8 cellular contexts compared by ENCODE assay signal in genomic region chr3:9932843-9933560, GRCh38. TPM values are rescaled to one million over a fixed set of nuclear protein-coding genes. Genes with fewer than 3 reads are reported as not detected.
DNase-seq lines count a peak whose midpoint lies in the region; ATAC-seq and TF ChIP-seq lines count a peak whose summit lies in the region.

No MANE protein-coding gene starts in this region.

- no peak overlapping the region for H3K14ac ChIP-seq in IMR-90 (replicated peaks; ENCODE audit: low read depth, low read length)

- TF ChIP-seq RAD21 in IMR-90 (IDR thresholded peaks at IDR 0.05; ENCODE audit: low read length) = peak; percentile 79

- no peak overlapping the region for H3K56ac ChIP-seq in IMR-90 (ENCODE audit: extremely low read depth, insufficient read depth, low read length)

- H2BK15ac ChIP-seq in IMR-90 (ENCODE audit: low read depth, low read length) = no peak overlapping the region

- peak overlapping the region; percentile 24; the same call in 1 of the 2 replicates for H3K4ac ChIP-seq in IMR-90 (ENCODE audit: low read depth, low read length)

- H3K4me2 ChIP-seq in DOHH2 (ENCODE audit: low read length) (peak overlapping the region; percentile 91), IMR-90 (ENCODE audit: low read depth, low read length) (peak overlapping the region; percentile 95)

- peak; percentile 91 for TF ChIP-seq CTCF in DOHH2 (IDR thresholded peaks at IDR 0.05; ENCODE audit: low read depth, low read length, poor library complexity, severe bottlenecking)
- peak; percentile 79 for TF ChIP-seq CTCF in IMR-90 (conservative IDR thresholded peaks at IDR 0.05; ENCODE audit: low read depth, low read length)

- intact Hi-C loops in IMR-90 (cut with micrococcal nuclease) = loop anchor here (1.0 to 5.0 kb wide), 4 partner anchors 84 to 354 kb away; no protein-coding TSS in a partner anchor

- H2BK20ac ChIP-seq in IMR-90 (ENCODE audit: low read depth, low read length) = no peak overlapping the region

- DNase-seq in IMR-90 (peak; percentile 72), RPMI8226 (peak; percentile 91), foreskin melanocyte (peak; percentile 59), nucleus accumbens (lab: John Stamatoyannopoulos, UW) (peak in 49 of 56 donors; percentile 38 to 82 (median 61)), superior temporal gyrus (ENCODE audit: extremely low spot score) (peak; percentile 58)
- peak; percentile 86 for DNase-seq in activated T-helper 9 cell treated with anti-CD3 and anti-CD28 coated beads, Interleukin-2, amount 50 U/mL, for 16 hours (ENCODE audit: low read depth)

- H3K27ac ChIP-seq in DOHH2 (ENCODE audit: low read depth, low read length) = peak overlapping the region; percentile 54
- no peak overlapping the region; the same call in 1 of the 2 replicates for H3K27ac ChIP-seq in IMR-90 (ENCODE audit: insufficient read depth, low read length)

- peak overlapping the region; percentile 32 to 37; a peak in 2 of 4 replicates for H4K8ac ChIP-seq in IMR-90 (ENCODE audit: low read depth in 2 of 2, low read length in 2 of 2)

- H3K79me1 ChIP-seq in IMR-90 (ENCODE audit: low read depth in 1 of 2, low read length in 2 of 2) = peaks cover 6 to 16% of the 10 kb centered on the region in 2 experiments; a peak in 3 of 4 replicates

- peak overlapping the region; percentile 90 for H2AFZ ChIP-seq in IMR-90 (replicated peaks; ENCODE audit: low read length, poor library complexity)

- 0 out of 2 replicates have a peak overlapping the region, but pooled peaks have one; percentile 18 for H3K9ac ChIP-seq in IMR-90 (ENCODE audit: low read depth, low read length)

- H3K23ac ChIP-seq in IMR-90 (ENCODE audit: low read depth, low read length) = no peak overlapping the region

- no TSS peak for BruUV-seq in IMR-90 (replicated peaks; lab: Mats Ljungman, UMichigan)

- POLR2A ChIA-PET in IMR-90 (lab: Charles Lee; ENCODE audit: unreplicated experiment) = interaction anchor here (0.6 to 1.0 kb wide), 3 partner anchors 13 to 20 kb away, joined by 5 to 10 read pairs (median 10); no protein-coding TSS in a partner anchor

- no peak for TF ChIP-seq POLR2A in IMR-90 (IDR thresholded peaks at IDR 0.05; ENCODE audit: low read depth, low read length)

- H3K9me1 ChIP-seq in IMR-90 (ENCODE audit: insufficient read depth, low read length) = peaks cover 6% of the 10 kb centered on the region; the same call in 1 of the 2 replicates

- WGBS in IMR-90 (ENCODE audit: extremely low coverage in 2 of 2, insufficient read length in 1 of 2), 2 experiments = 1% methylated on average over 25 of the region's 77 CpGs; no CpG with 5 or more reads in 1 of the 2 experiments

- no peak overlapping the region for H2AK5ac ChIP-seq in IMR-90 (ENCODE audit: low read depth, low read length)

- CTCF ChIA-PET in IMR-90 (lab: Yijun Ruan, JAX) = interaction anchor here (1.0 to 3.1 kb wide), 3 partner anchors 14 to 49 kb away, joined by 3 to 14 read pairs (median 4); no protein-coding TSS in a partner anchor

- H2BK5ac ChIP-seq in IMR-90 (ENCODE audit: low read depth, low read length, poor library complexity, severe bottlenecking) = no peak overlapping the region

- dilution Hi-C loops in IMR-90 (cut with HindIII; ENCODE audit: low sequenced_read_pairs, unreplicated experiment) = no loop called here

- H3F3A ChIP-seq in DOHH2 (ENCODE audit: control insufficient read depth, insufficient read depth) = no peaks in the 10 kb centered on the region; the same call in 1 of the 2 replicates

- in situ Hi-C loops in IMR-90 (cut with MboI; ENCODE audit: low sequenced_read_pairs) = no loop called here

- H3K9me2 ChIP-seq in DOHH2 (replicated peaks; ENCODE audit: control insufficient read depth, low read length) = no peaks in the 10 kb centered on the region

- H4K5ac ChIP-seq in IMR-90 (ENCODE audit: low read depth, low read length) = no peak overlapping the region; the same call in 1 of the 2 replicates

- H3K27me3 ChIP-seq in DOHH2 (ENCODE audit: control insufficient read depth, low read length) (no peaks in the 10 kb centered on the region), IMR-90 (ENCODE audit: control insufficient read depth, insufficient read depth, low read length) (no peaks in the 10 kb centered on the region)

- peaks cover 27% of the 10 kb centered on the region for H3K36me3 ChIP-seq in DOHH2 (ENCODE audit: control insufficient read depth, low read length)
- peaks cover 18% of the 10 kb centered on the region for H3K36me3 ChIP-seq in IMR-90 (ENCODE audit: control insufficient read depth, insufficient read depth, low read length)

- H3K79me2 ChIP-seq in DOHH2 (ENCODE audit: control insufficient read depth, low read length) = peaks cover 22% of the 10 kb centered on the region

- H3K18ac ChIP-seq in IMR-90 (ENCODE audit: low read depth, low read length) = no peak overlapping the region

- H3K9me3 ChIP-seq in DOHH2 (ENCODE audit: control insufficient read depth, insufficient read depth, low read length) = no peaks in the 10 kb centered on the region
- H3K9me3 ChIP-seq in IMR-90 (ENCODE audit: control insufficient read depth, insufficient read depth, low read length) = no peaks in the 10 kb centered on the region

- H3K4me3 ChIP-seq in DOHH2 (ENCODE audit: low read length) = peak overlapping the region; percentile 82
- peak overlapping the region; percentile 87 for H3K4me3 ChIP-seq in IMR-90 (ENCODE audit: insufficient read depth, low read depth, low read length)

- ATAC-seq in GM21526 (IDR thresholded peaks at IDR 0.05; ENCODE audit: low FRiP score, unreplicated experiment) = peak; percentile 67
- ATAC-seq in IMR-90 (ENCODE audit: low read depth) = peak; percentile 72

- H4K91ac ChIP-seq in IMR-90 (ENCODE audit: insufficient read depth, low read depth, low read length) = no peak overlapping the region

- H4K20me1 ChIP-seq in DOHH2 (ENCODE audit: control insufficient read depth, insufficient read depth, low read depth, low read length) (no peaks in the 10 kb centered on the region), IMR-90 (ENCODE audit: insufficient read depth, low read length) (no peaks in the 10 kb centered on the region)

- peak overlapping the region; percentile 93 for H2AK9ac ChIP-seq in IMR-90 (replicated peaks; ENCODE audit: low read depth, low read length, poor library complexity)

- H3K4me1 ChIP-seq in DOHH2 (ENCODE audit: control insufficient read depth, low read length) = peaks cover 36% of the 10 kb centered on the region
- peaks cover 9% of the 10 kb centered on the region for H3K4me1 ChIP-seq in IMR-90 (ENCODE audit: control insufficient read depth, insufficient read depth, low read length)

- H2BK120ac ChIP-seq in IMR-90 (ENCODE audit: low read depth, low read length) = no peak overlapping the region

TF ChIP-seq in IMR-90, 13 proteins besides CTCF, POLR2A, EP300 and RAD21 (continues in another document):
- TF ChIP-seq BHLHE40 (IDR thresholded peaks at IDR 0.05; ENCODE audit: low read depth, low read length) = no peak
- TF ChIP-seq NFE2L2 (IDR thresholded peaks at IDR 0.05; ENCODE audit: low read depth, low read length) = no peak
- no peak for TF ChIP-seq RFX5 (IDR thresholded peaks at IDR 0.05; ENCODE audit: low read depth, low read length)
- TF ChIP-seq MAFK (IDR thresholded peaks at IDR 0.05; ENCODE audit: low read depth, low read length) = no peak
- no peak for TF ChIP-seq FOS (IDR thresholded peaks at IDR 0.05; ENCODE audit: low read depth, low read length)
- peak; percentile 72 for TF ChIP-seq SMC3 (IDR thresholded peaks at IDR 0.05; ENCODE audit: low read depth, low read length)
- peak; percentile 65; the same call in 1 of the 2 replicates for TF ChIP-seq MAZ (IDR thresholded peaks at IDR 0.05; ENCODE audit: borderline replicate concordance, low read depth, low read length)
- no peak for TF ChIP-seq RCOR1 (IDR thresholded peaks at IDR 0.05; ENCODE audit: insufficient replicate concordance, low read length)
- no peak for TF ChIP-seq USF2 (IDR thresholded peaks at IDR 0.05; ENCODE audit: low read depth, low read length)
- no peak for TF ChIP-seq MXI1 (IDR thresholded peaks at IDR 0.05; ENCODE audit: borderline replicate concordance, low read depth, low read length)

RNA-seq across cellular contexts. Expression of gene CRELD1, which starts 0.6 kb away (rescaled TPM):
- 8.6 and 9.4 TPM in 2 replicates for total RNA-seq in IMR-90 (2012; rRNA removed)
- 25.2 and 25.7 TPM in 2 replicates for polyA plus RNA-seq in IMR-90 (2012; rRNA removed)
- polyA plus RNA-seq in IMR-90 (2012; cell fraction: cytosol; rRNA removed) = 23.1 and 33.9 TPM in 2 replicates
- 45.2 and 54.3 TPM in 2 replicates for polyA plus RNA-seq in IMR-90 (2012; cell fraction: nucleus; rRNA removed; ENCODE audit: low replicate concordance)

RNA-seq across cellular contexts. Expression of gene IL17RC, which starts 16.1 kb away (rescaled TPM):
- total RNA-seq in IMR-90 (2012; rRNA removed) = 18.9 and 20.8 TPM in 2 replicates
- polyA plus RNA-seq in IMR-90 (2012; rRNA removed) = 28.3 and 29.9 TPM in 2 replicates
- polyA plus RNA-seq in IMR-90 (2012; cell fraction: cytosol; rRNA removed) = 30.0 and 33.9 TPM in 2 replicates
- polyA plus RNA-seq in IMR-90 (2012; cell fraction: nucleus; rRNA removed; ENCODE audit: low replicate concordance) = 64.3 and 129 TPM in 2 replicates

RNA-seq across cellular contexts. Expression of gene PRRT3, which starts 19.2 kb away (rescaled TPM):
- 0.72 and 1.4 TPM in 2 replicates for total RNA-seq in IMR-90 (2012; rRNA removed)
- 4.1 and 4.2 TPM in 2 replicates for polyA plus RNA-seq in IMR-90 (2012; rRNA removed)
- 3.0 and 4.8 TPM in 2 replicates for polyA plus RNA-seq in IMR-90 (2012; cell fraction: cytosol; rRNA removed)
- 2.6 and 4.9 TPM in 2 replicates for polyA plus RNA-seq in IMR-90 (2012; cell fraction: nucleus; rRNA removed; ENCODE audit: low replicate concordance)

RNA-seq across cellular contexts. Expression of gene IL17RE, which starts 30.4 kb away (rescaled TPM):
- 0.90 and 1.1 TPM in 2 replicates for total RNA-seq in IMR-90 (2012; rRNA removed)
- polyA plus RNA-seq in IMR-90 (2012; rRNA removed) = 7.2 and 8.6 TPM in 2 replicates
- polyA plus RNA-seq in IMR-90 (2012; cell fraction: cytosol; rRNA removed) = 2.9 and 4.4 TPM in 2 replicates
- 14.6 and 32.4 TPM in 2 replicates for polyA plus RNA-seq in IMR-90 (2012; cell fraction: nucleus; rRNA removed; ENCODE audit: low replicate concordance)

RNA-seq across cellular contexts. Expression of gene JAGN1, which starts 42.6 kb away (rescaled TPM):
- total RNA-seq in IMR-90 (2012; rRNA removed) = 39.3 and 40.5 TPM in 2 replicates
- 30.3 and 32.7 TPM in 2 replicates for polyA plus RNA-seq in IMR-90 (2012; rRNA removed)
- 17.6 and 44.6 TPM in 2 replicates for polyA plus RNA-seq in IMR-90 (2012; cell fraction: cytosol; rRNA removed)
- polyA plus RNA-seq in IMR-90 (2012; cell fraction: nucleus; rRNA removed; ENCODE audit: low replicate concordance) = 8.8 and 13.0 TPM in 2 replicates
